8 cellular contexts compared by ENCODE assay signal in genomic region chr1:203320546-203321272, GRCh38. TPM values are rescaled to one million over a fixed set of nuclear protein-coding genes. Genes with fewer than 3 reads are reported as not detected.
DNase-seq lines count a peak whose midpoint lies in the region; ATAC-seq lines count a peak whose summit lies in the region.

No MANE protein-coding gene starts in this region.

- in situ Hi-C loops in ACHN (cut with HindIII; ENCODE audit: low pct_ligation_motif_present, low pct_unique_long_range_greater_than_20kb, low sequenced_read_pairs) = no loop called here

- DNase-seq in EH (ENCODE audit: low read depth) = peak; percentile 61
- peak; percentile 18 for DNase-seq in HT1080 (ENCODE audit: low read depth)
- DNase-seq in NOMO-1 treated with dmso at 0.1 percent for 144 hours (lab: John Stamatoyannopoulos, UW; ENCODE audit: unreplicated experiment) = peak; percentile 84
- peak; percentile 86 for DNase-seq in amniotic epithelial cell (ENCODE audit: low read depth)
- DNase-seq in left lobe of liver (ENCODE audit: low spot score) = no peak
- DNase-seq in ureter (ENCODE audit: low spot score) = peak; percentile 83
- no peak for DNase-seq in ACHN

- ATAC-seq in GM21390 (IDR thresholded peaks at IDR 0.05; ENCODE audit: unreplicated experiment) = peak; percentile 63
- peak; percentile 24 for ATAC-seq in left lobe of liver

RNA-seq across cellular contexts. Expression of gene BTG2, which starts 15.4 kb away (rescaled TPM):
- total RNA-seq in HT1080 (2014; rRNA removed; shearing (Covaris generic)) = 10.9 and 11.8 TPM in 2 replicates
- polyA plus RNA-seq in HT1080 (2015; cell fraction: cytosol; rRNA removed) = 10.4 and 10.8 TPM in 2 replicates
- 6.6 and 8.0 TPM in 2 replicates for polyA plus RNA-seq in HT1080 (2015; cell fraction: nucleus; rRNA removed)
- total RNA-seq in left lobe of liver = 2.8 TPM
- 199 TPM for total RNA-seq in ureter

RNA-seq across cellular contexts. Expression of gene FMOD, which starts 30.2 kb away (rescaled TPM):
- 0.20 TPM in 1 of 2 replicates, not detected in the other for total RNA-seq in HT1080 (2014; rRNA removed; shearing (Covaris generic))
- not detected in 2 replicates for polyA plus RNA-seq in HT1080 (2015; cell fraction: cytosol; rRNA removed)
- not detected in 2 replicates for polyA plus RNA-seq in HT1080 (2015; cell fraction: nucleus; rRNA removed)
- total RNA-seq in left lobe of liver (1.7 TPM), ureter (59.0 TPM)

Comparison
In these comparisons a context has a peak if more than half of its experiments do, and no peak if none do; other contexts are left out.
1. DNase-seq: peak in EH (single experiment), HT1080 (single experiment), NOMO-1 treated with dmso at 0.1 percent for 144 hours (single experiment), amniotic epithelial cell (single experiment) and ureter (single experiment); none in left lobe of liver (single experiment) and ACHN (single experiment).
2. RNA of gene BTG2, which starts 15.4 kb away (total RNA-seq): 199 TPM in ureter (single experiment); 10.9 to 11.8 TPM in HT1080 and 2.8 TPM in left lobe of liver (single experiment); every median in the first group is over 10 times any median in the second.
3. RNA of gene FMOD, which starts 30.2 kb away (total RNA-seq): 59.0 TPM in ureter (single experiment); 1.7 TPM in left lobe of liver (single experiment) and 0.20 TPM in HT1080; every median in the first group is over 10 times any median in the second.